In the genomic region with DNA sequence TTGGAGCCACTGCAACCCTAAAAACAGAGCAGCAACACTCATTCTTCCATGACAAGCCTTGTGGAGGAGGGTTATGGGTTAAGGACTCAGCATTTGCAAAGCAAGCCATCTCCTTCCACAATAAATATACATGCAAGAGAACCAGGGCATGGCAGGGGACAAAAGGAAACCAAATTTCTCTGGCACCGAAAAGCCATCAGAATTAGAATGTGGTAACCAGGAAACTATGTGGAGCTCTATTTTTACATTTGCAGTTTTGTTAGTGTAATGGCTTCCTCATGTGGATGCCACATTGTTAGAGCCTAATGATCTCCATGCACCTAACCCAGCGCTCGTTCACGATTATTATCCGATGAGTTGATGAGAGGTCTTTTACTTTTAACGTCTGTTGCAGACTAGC, we compare ENCODE assay signal across 25 cellular contexts.
DNase-seq lines count a peak whose midpoint lies in the region; ATAC-seq and TF ChIP-seq lines count a peak whose summit lies in the region.
"Had no signal": no experiment of that assay in that cellular context is flagged by ENCODE, and none has a peak within 500 bp of the region (broad histone marks: within the 10 kb centered on the region; RNA-seq: fewer than 3 reads in every experiment).

No MANE protein-coding gene starts in this region.

- WGBS in right cardiac atrium: 78% methylated on average over 6 of the region's 6 CpGs

- ATAC-seq in left ventricle myocardium superior (peak; percentile 18), right cardiac atrium (no peak), left lung (no peak)
- no peak for ATAC-seq in activated naive CD4-positive, alpha-beta T cell treated with anti-CD3 and anti-CD28 coated beads, Interleukin-2, amount 50 U/mL, for 72 hours

- no peak overlapping the region for H3K27ac Mint-ChIP-seq in activated naive CD4-positive, alpha-beta T cell treated with anti-CD3 and anti-CD28 coated beads, Interleukin-2, amount 50 U/mL, for 72 hours
- H3K27ac Mint-ChIP-seq: activated CD4-positive, alpha-beta memory T cell treated with anti-CD3 and anti-CD28 coated beads for 36 hours; progenitor cell of endocrine pancreas; stimulated activated naive CD8-positive, alpha-beta T cell treated with anti-CD3 and anti-CD28 coated beads, Interleukin-15, Interleukin-2, amounts not matched to agents 100 ng/mL and 50 ng/mL, for 24 hours had no signal

- H3K36me3 Mint-ChIP-seq in activated naive CD4-positive, alpha-beta T cell treated with anti-CD3 and anti-CD28 coated beads, Interleukin-2, amount 50 U/mL, for 72 hours: no peaks in the 10 kb centered on the region
- H3K36me3 Mint-ChIP-seq: activated CD4-positive, alpha-beta memory T cell treated with anti-CD3 and anti-CD28 coated beads for 36 hours had no signal

- H3K9me3 ChIP-seq in right cardiac atrium (ENCODE audit: control insufficient read depth, low read length) (no peaks in the 10 kb centered on the region), left lung (no peaks in the 10 kb centered on the region)
- H3K9me3 ChIP-seq: BE2C, tibial artery had no signal

- H3K4me1 ChIP-seq in right cardiac atrium (ENCODE audit: control insufficient read depth, insufficient read depth, low read length): peaks cover 20% of the 10 kb centered on the region
- peaks cover 0 to 20% of the 10 kb centered on the region in 2 donors for H3K4me1 ChIP-seq in left lung

- intact Hi-C loops in left ventricle myocardium superior (cut with micrococcal nuclease): loop anchor here (10.0 kb wide), 1 partner anchor 64 kb away; no protein-coding TSS in a partner anchor
- intact Hi-C loops in right cardiac atrium (cut with DNase I): loop anchor here in 2 of 4 donors (10.0 kb wide), 2 partner anchors 64 to 66 kb away; no protein-coding TSS in a partner anchor
- intact Hi-C loops in dorsolateral prefrontal cortex (cut with DNase I): no loop called here
- intact Hi-C loops in left lung (cut with DNase I): no loop called here

- DNase-seq in left ventricle myocardium superior (no peak), right cardiac atrium (no peak), dorsolateral prefrontal cortex (no peak), myocyte (ENCODE audit: low read depth) (peak; percentile 62), GF-D8 (lab: John Stamatoyannopoulos, UW) (no peak), left lung (no peak)
- DNase-seq in activated naive CD4-positive, alpha-beta T cell (lab: John Stamatoyannopoulos, UW): no peak
- DNase-seq in activated naive CD4-positive, alpha-beta T cell treated with anti-CD3 and anti-CD28 coated beads, Interleukin-2, amount 50 U/mL, for 72 hours (ENCODE audit: low spot score in 2 of 2): no peak
- DNase-seq: activated CD4-positive, alpha-beta memory T cell treated with anti-CD3 and anti-CD28 coated beads for 36 hours; activated CD8-positive, alpha-beta memory T cell treated with anti-CD3 and anti-CD28 coated beads, Interleukin-2, amount 50 U/mL, for 4 hours; activated naive CD4-positive, alpha-beta T cell treated with anti-CD3 and anti-CD28 coated beads, Interleukin-2, amount 50 U/mL, for 16 hours; BE2C; central memory CD4-positive, alpha-beta T cell; dermis blood vessel endothelial cell; DMS79 treated with DMSO at 0.1 percent for 48 hours; MM.1S; NCI-H2081; NCI-H345; NCI-H748 treated with DMSO at 0.1 percent for 48 hours; RPMI8226; T-helper 1 cell; tibial artery had no signal

- TF ChIP-seq CTCF in dorsolateral prefrontal cortex (IDR thresholded peaks at IDR 0.05 in 54 of 56, conservative IDR thresholded peaks at IDR 0.05 in 2 of 56; ENCODE audit: low read depth in 1 of 56, partially characterized antibody in 56 of 56): no peak
- no peak for TF ChIP-seq CTCF in left lung (IDR thresholded peaks at IDR 0.05)

- H3K27me3 ChIP-seq in right cardiac atrium (ENCODE audit: control insufficient read depth, insufficient read depth): no peaks in the 10 kb centered on the region
- no peaks in the 10 kb centered on the region for H3K27me3 ChIP-seq in dorsolateral prefrontal cortex
- no peaks in the 10 kb centered on the region for H3K27me3 ChIP-seq in left lung
- H3K27me3 ChIP-seq: BE2C, tibial artery had no signal

- H3K36me3 ChIP-seq in left lung: peaks cover 0 to 8% of the 10 kb centered on the region in 2 donors
- H3K36me3 ChIP-seq: tibial artery had no signal

- H3K4me3 ChIP-seq in right cardiac atrium (ENCODE audit: low read length): no peak overlapping the region
- no peak overlapping the region for H3K4me3 ChIP-seq in dorsolateral prefrontal cortex
- no peak overlapping the region for H3K4me3 ChIP-seq in left lung
- H3K4me3 ChIP-seq: tibial artery had no signal

- H3K27ac ChIP-seq in right cardiac atrium (ENCODE audit: low read length): no peak overlapping the region
- H3K27ac ChIP-seq in dorsolateral prefrontal cortex: peak overlapping the region in 46 of 59 donors; percentile 12 to 80 (median 60)
- no peak overlapping the region for H3K27ac ChIP-seq in left lung
- H3K27ac ChIP-seq: KMS-11, tibial artery had no signal

- H3K9me3 Mint-ChIP-seq in activated naive CD4-positive, alpha-beta T cell treated with anti-CD3 and anti-CD28 coated beads, Interleukin-2, amount 50 U/mL, for 72 hours: no peaks in the 10 kb centered on the region
- H3K9me3 Mint-ChIP-seq: activated CD4-positive, alpha-beta memory T cell treated with anti-CD3 and anti-CD28 coated beads for 36 hours; stimulated activated naive CD8-positive, alpha-beta T cell treated with anti-CD3 and anti-CD28 coated beads, Interleukin-15, Interleukin-2, amounts not matched to agents 100 ng/mL and 50 ng/mL, for 24 hours had no signal

Comparison
In these comparisons a context has a peak if more than half of its experiments do, and no peak if none do; other contexts are left out.
1. H3K27ac ChIP-seq: peak in dorsolateral prefrontal cortex (46 of 59); none in right cardiac atrium (single experiment) and left lung (0 of 2).